Comparison of ENCODE assay signal across 7 cellular contexts in the genomic region with DNA sequence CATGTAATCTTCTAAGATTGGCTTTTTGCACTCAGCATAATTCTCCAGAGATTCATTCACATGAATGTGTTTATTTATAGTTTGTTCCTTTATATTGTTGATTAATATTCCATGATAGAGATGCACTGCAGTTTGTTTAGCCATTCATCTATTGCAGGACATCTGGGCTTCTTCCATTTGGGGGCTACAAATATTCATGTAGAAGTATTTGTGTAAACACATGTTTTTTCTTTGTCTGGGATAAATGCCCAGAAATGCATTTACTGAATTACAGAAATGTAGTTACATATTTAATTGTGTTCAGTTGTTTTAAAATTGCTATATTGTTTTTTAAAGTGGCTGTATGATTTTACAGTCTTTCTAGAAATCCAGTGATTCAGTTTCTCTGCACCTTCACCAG.
"Had no signal": no experiment of that assay in that cellular context is flagged by ENCODE, and none has a peak within 500 bp of the region (broad histone marks: within the 10 kb centered on the region; RNA-seq: fewer than 3 reads in every experiment).

No MANE protein-coding gene starts in this region.

- H3K9ac ChIP-seq: GM23248 had no signal

- DNase-seq: GM23248, GOT3, H7, HFFc6 had no signal

- H3K36me3 Mint-ChIP-seq: IgD-negative memory B cell had no signal

- H3K36me3 ChIP-seq: HAP-1 had no signal

- H3K4me3 ChIP-seq: GM23248, HAP-1 had no signal

- H3K27me3 Mint-ChIP-seq: IgD-negative memory B cell had no signal

- H3K4me3 Mint-ChIP-seq: HFFc6, IgD-negative memory B cell had no signal

- H3K9me3 Mint-ChIP-seq: HFFc6 had no signal

- H3K9me3 ChIP-seq: HAP-1 had no signal

- H3K27ac Mint-ChIP-seq: HFFc6, IgD-negative memory B cell had no signal

- H3K4me1 Mint-ChIP-seq: IgD-negative memory B cell had no signal

- H3K27ac ChIP-seq: GM23248, HL-60 had no signal
